In the genomic region with DNA sequence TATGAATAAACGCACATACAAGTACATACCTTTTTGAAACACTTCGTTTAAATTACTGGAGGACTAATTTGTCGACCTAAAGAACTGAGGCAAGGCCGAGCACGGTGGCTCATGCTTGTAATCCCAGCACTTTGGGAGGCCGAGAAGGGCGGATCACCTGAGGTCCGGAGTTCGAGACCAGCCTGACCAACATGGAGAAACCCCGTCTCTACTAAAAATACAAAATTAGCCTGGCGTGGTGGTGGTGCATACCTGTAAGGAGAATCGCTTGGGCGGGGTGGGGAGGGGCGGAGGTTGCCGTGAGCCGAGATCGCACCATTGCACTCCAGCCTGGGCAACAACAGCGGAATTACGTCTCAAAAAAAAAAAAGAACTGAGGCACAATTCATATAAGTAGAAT, we compare ENCODE assay signal across 8 cellular contexts. TPM values are rescaled to one million over a fixed set of nuclear protein-coding genes. Genes with fewer than 3 reads are reported as not detected.
DNase-seq lines count a peak whose midpoint lies in the region; ATAC-seq, FAIRE-seq and TF ChIP-seq lines count a peak whose summit lies in the region.
"Not testable (repeated sequence)": the region's sequence is repeated elsewhere in the genome, so short reads cannot be mapped to it uniquely, and the experiment has no call there.

No MANE protein-coding gene starts in this region.

- H3K27me3 Mint-ChIP-seq in activated T-helper 1 cell treated with anti-CD3 and anti-CD28 coated beads, Interleukin-12 subunit alpha, Interleukin-12 subunit beta, Interleukin-2, Interleukin-4 antibody, amounts not matched to agents 30 ng/mL and 10 ng/mL and 1 ng/mL, durations not matched to agents 14 hours and 24 hours and 36 hours (ENCODE audit: insufficient read depth); dendritic cell treated with granulocyte-macrophage colony-stimulating factor and Interleukin-4, amounts not matched to agents 40 ng/mL and 50 ng/mL, for 4 days: not testable (repeated sequence)

- BruUV-seq in PC-9 (replicated peaks; lab: Mats Ljungman, UMichigan), result not testable (repeated sequence)

- H3K4me3 Mint-ChIP-seq in activated T-helper 1 cell treated with anti-CD3 and anti-CD28 coated beads, Interleukin-12 subunit alpha, Interleukin-12 subunit beta, Interleukin-2, Interleukin-4 antibody, amounts not matched to agents 30 ng/mL and 10 ng/mL and 1 ng/mL, durations not matched to agents 14 hours and 24 hours and 36 hours, result peak overlapping the region; percentile 98
- H3K4me3 Mint-ChIP-seq in dendritic cell treated with granulocyte-macrophage colony-stimulating factor and Interleukin-4, amounts not matched to agents 40 ng/mL and 50 ng/mL, for 4 days, result peak overlapping the region; percentile 99

- H3K36me3 Mint-ChIP-seq in activated T-helper 1 cell treated with anti-CD3 and anti-CD28 coated beads, Interleukin-12 subunit alpha, Interleukin-12 subunit beta, Interleukin-2, Interleukin-4 antibody, amounts not matched to agents 30 ng/mL and 10 ng/mL and 1 ng/mL, durations not matched to agents 14 hours and 24 hours and 36 hours (ENCODE audit: low read depth), result peaks cover 45% of the 10 kb centered on the region
- peaks cover 70% of the 10 kb centered on the region for H3K36me3 Mint-ChIP-seq in dendritic cell treated with granulocyte-macrophage colony-stimulating factor and Interleukin-4, amounts not matched to agents 40 ng/mL and 50 ng/mL, for 4 days (ENCODE audit: low read depth)

- TF ChIP-seq POLR2A in A549 (IDR thresholded peaks at IDR 0.05; ENCODE audit: low read length), result not testable (repeated sequence)

- peaks cover 69% of the 10 kb centered on the region for H3K79me2 ChIP-seq in PC-9 (ENCODE audit: low read depth)

- intact Hi-C loops in PC-9 (cut with micrococcal nuclease; ENCODE audit: unreplicated experiment); activated T-helper 1 cell treated with anti-CD3 and anti-CD28 coated beads, Interleukin-12 subunit alpha, Interleukin-12 subunit beta, Interleukin-2, Interleukin-4 antibody, amounts not matched to agents 30 ng/mL and 10 ng/mL and 1 ng/mL, durations not matched to agents 14 hours and 24 hours and 36 hours (cut with micrococcal nuclease); dendritic cell treated with granulocyte-macrophage colony-stimulating factor and Interleukin-4, amounts not matched to agents 40 ng/mL and 50 ng/mL, for 4 days (cut with micrococcal nuclease): not testable (repeated sequence)

- H3K4me3 ChIP-seq in A549 (peak overlapping the region; percentile 78), H7 (ENCODE audit: insufficient read depth, low read depth, low read length) (peak overlapping the region; percentile 91), PC-9 (peak overlapping the region; percentile 100), right atrium auricular region (peak overlapping the region; percentile 73 to 82), muscle layer of duodenum (ENCODE audit: low read depth in 1 of 2, low read length in 2 of 2) (peak overlapping the region; percentile 90 to 96), skeletal muscle tissue (ENCODE audit: low read length in 3 of 3) (peak overlapping the region; percentile 96 to 97 (median 97))

- H3F3A ChIP-seq in PC-9 (ENCODE audit: insufficient read depth, low read depth), result peaks cover 52% of the 10 kb centered on the region

- not testable (repeated sequence) for H3K9me2 ChIP-seq in PC-9 (ENCODE audit: insufficient read depth)

- H4K20me1 ChIP-seq in PC-9 (ENCODE audit: insufficient read depth), result peaks cover 44% of the 10 kb centered on the region

- not testable (repeated sequence) for H3K9me3 Mint-ChIP-seq in activated T-helper 1 cell treated with anti-CD3 and anti-CD28 coated beads, Interleukin-12 subunit alpha, Interleukin-12 subunit beta, Interleukin-2, Interleukin-4 antibody, amounts not matched to agents 30 ng/mL and 10 ng/mL and 1 ng/mL, durations not matched to agents 14 hours and 24 hours and 36 hours; dendritic cell treated with granulocyte-macrophage colony-stimulating factor and Interleukin-4, amounts not matched to agents 40 ng/mL and 50 ng/mL, for 4 days

- H3K27ac ChIP-seq in A549, result peak overlapping the region; percentile 95 to 96
- H3K27ac ChIP-seq in PC-9, result peak overlapping the region; percentile 96
- not testable (repeated sequence) for H3K27ac ChIP-seq in right atrium auricular region; skeletal muscle tissue (ENCODE audit: low read depth, low read length)
- peak overlapping the region; percentile 99 for H3K27ac ChIP-seq in muscle layer of duodenum (ENCODE audit: low read length)

- H3K4me1 Mint-ChIP-seq in activated T-helper 1 cell treated with anti-CD3 and anti-CD28 coated beads, Interleukin-12 subunit alpha, Interleukin-12 subunit beta, Interleukin-2, Interleukin-4 antibody, amounts not matched to agents 30 ng/mL and 10 ng/mL and 1 ng/mL, durations not matched to agents 14 hours and 24 hours and 36 hours (ENCODE audit: low read depth), result peaks cover 44% of the 10 kb centered on the region
- H3K4me1 Mint-ChIP-seq in dendritic cell treated with granulocyte-macrophage colony-stimulating factor and Interleukin-4, amounts not matched to agents 40 ng/mL and 50 ng/mL, for 4 days (ENCODE audit: low read depth), result peaks cover 27% of the 10 kb centered on the region

- peak overlapping the region in 2 of 3 donors; percentile 98 to 99 for H3K9ac ChIP-seq in skeletal muscle tissue (ENCODE audit: low read depth in 1 of 3, low read length in 3 of 3)

- not testable (repeated sequence) for H3K27me3 ChIP-seq in H7 (ENCODE audit: control insufficient read depth, insufficient read depth, low read length); PC-9 (ENCODE audit: insufficient read depth, low read depth); right atrium auricular region; muscle layer of duodenum (ENCODE audit: low read depth, low read length); skeletal muscle tissue (ENCODE audit: control insufficient read depth in 3 of 3, insufficient read depth in 3 of 3, low read length in 3 of 3)

- not testable (repeated sequence) for H3K36me3 ChIP-seq in H7 (replicated peaks; ENCODE audit: control insufficient read depth, insufficient read depth, low read length); muscle layer of duodenum (ENCODE audit: control insufficient read depth in 1 of 2, insufficient read depth in 2 of 2, low read length in 2 of 2)
- H3K36me3 ChIP-seq in PC-9 (ENCODE audit: low read depth), result peaks cover 24% of the 10 kb centered on the region; the same call in 1 of the 2 replicates
- peaks cover 16% of the 10 kb centered on the region for H3K36me3 ChIP-seq in right atrium auricular region
- peaks cover 2 to 21% (median 12%) of the 10 kb centered on the region in 3 donors for H3K36me3 ChIP-seq in skeletal muscle tissue (ENCODE audit: control insufficient read depth in 3 of 3, insufficient read depth in 3 of 3, low read length in 3 of 3)

- not testable (repeated sequence) for H2AFZ ChIP-seq in PC-9

- CTCF ChIA-PET in A549 (lab: Yijun Ruan, JAX), result not testable (repeated sequence)
- CTCF ChIA-PET in PC-9 (lab: Charles Lee), result interaction anchor here (2.0 kb wide), 1 partner anchor 15 kb away, joined by 10 read pairs; no protein-coding TSS in a partner anchor

- not testable (repeated sequence) for FAIRE-seq in A549 (lab: Jason Lieb, UNC)

- not testable (repeated sequence) for H3K9me3 ChIP-seq in A549; PC-9 (ENCODE audit: insufficient read depth, low read depth); right atrium auricular region; muscle layer of duodenum (ENCODE audit: control insufficient read depth in 1 of 2, low read length in 2 of 2); skeletal muscle tissue (ENCODE audit: control insufficient read depth in 3 of 3, low read length in 3 of 3)

- peak overlapping the region; percentile 98 for H3K27ac Mint-ChIP-seq in activated T-helper 1 cell treated with anti-CD3 and anti-CD28 coated beads, Interleukin-12 subunit alpha, Interleukin-12 subunit beta, Interleukin-2, Interleukin-4 antibody, amounts not matched to agents 30 ng/mL and 10 ng/mL and 1 ng/mL, durations not matched to agents 14 hours and 24 hours and 36 hours
- peak overlapping the region; percentile 100 for H3K27ac Mint-ChIP-seq in dendritic cell treated with granulocyte-macrophage colony-stimulating factor and Interleukin-4, amounts not matched to agents 40 ng/mL and 50 ng/mL, for 4 days

- H3K4me2 ChIP-seq in A549 (peak overlapping the region; percentile 81), PC-9 (peak overlapping the region; percentile 98)

- not testable (repeated sequence) for TF ChIP-seq RAD21 in A549 (conservative IDR thresholded peaks at IDR 0.05 in 1 of 2, IDR thresholded peaks at IDR 0.05 in 1 of 2)

- DNase-seq in A549 (ENCODE audit: low read depth in 1 of 2, low spot score in 1 of 2); H7; PC-9; activated T-helper 1 cell treated with anti-CD3 and anti-CD28 coated beads, Interleukin-12 subunit alpha, Interleukin-12 subunit beta, Interleukin-2, Interleukin-4 antibody, amounts not matched to agents 30 ng/mL and 10 ng/mL and 1 ng/mL, durations not matched to agents 14 hours and 24 hours and 36 hours (ENCODE audit: low spot score); right atrium auricular region (ENCODE audit: low spot score): not testable (repeated sequence)

- POLR2A ChIA-PET in A549 (lab: Yijun Ruan, JAX), result interaction anchor here (2.3 to 3.3 kb wide), 3 partner anchors 13 to 21 kb away, joined by 13 to 46 read pairs (median 23); a partner anchor contains a TSS
- POLR2A ChIA-PET in PC-9 (lab: Charles Lee; ENCODE audit: unreplicated experiment), result not testable (repeated sequence)

- not testable (repeated sequence) for TF ChIP-seq EP300 in A549 (IDR thresholded peaks at IDR 0.05)

- TF ChIP-seq CTCF in A549 (IDR thresholded peaks at IDR 0.05); PC-9 (conservative IDR thresholded peaks at IDR 0.05); right atrium auricular region (IDR thresholded peaks at IDR 0.05): not testable (repeated sequence)

- ATAC-seq in A549, result not testable (repeated sequence)

- WGBS in A549 (ENCODE audit: missing lambda C conversion rate), result 10% methylated on average over 18 of the region's 19 CpGs

- H3K4me1 ChIP-seq in A549, result peaks cover 47% of the 10 kb centered on the region
- peaks cover 49% of the 10 kb centered on the region for H3K4me1 ChIP-seq in PC-9 (replicated peaks; ENCODE audit: insufficient read depth)
- peaks cover 0 to 41% of the 10 kb centered on the region in 2 donors for H3K4me1 ChIP-seq in right atrium auricular region
- H3K4me1 ChIP-seq in muscle layer of duodenum (ENCODE audit: control insufficient read depth in 1 of 2, insufficient read depth in 2 of 2, low read length in 2 of 2), result peaks cover 18 to 25% of the 10 kb centered on the region in 2 donors
- peaks cover 24 to 35% (median 26%) of the 10 kb centered on the region in 3 donors for H3K4me1 ChIP-seq in skeletal muscle tissue (ENCODE audit: control insufficient read depth in 3 of 3, insufficient read depth in 3 of 3, low read length in 3 of 3)

RNA-seq across cellular contexts. Expression of a gene that starts 1.2 kb away (rescaled TPM):
- polyA plus RNA-seq in A549 (2011; rRNA removed) (280 and 390 TPM in 2 replicates), A549 (2017; fragmentation: RNase III; extraction: RNeasy Plus Mini Kit Qiagen cat#74134 plus additional on column Dnase treatment) (454 to 469 TPM (median 468 TPM) in 3 replicates)
- polyA plus RNA-seq in A549 (2012; cell fraction: cytosol; rRNA removed), result 272 and 403 TPM in 2 replicates
- polyA plus RNA-seq in A549 (2012; cell fraction: nucleus; rRNA removed), result 46.2 and 69.2 TPM in 2 replicates
- 40.4 and 50.3 TPM in 2 replicates for polyA minus RNA-seq in A549 (2011; rRNA and poly(A)+ RNA removed)
- total RNA-seq in H7 (2014; rRNA removed; shearing (Covaris generic)), result 145 and 167 TPM in 2 replicates
- total RNA-seq in PC-9 (2021) (120 and 151 TPM in 2 replicates), right atrium auricular region (100 to 1,000 TPM; 133 to 301 TPM), skeletal muscle tissue (243 TPM)
- 224 and 237 TPM in 2 replicates for total RNA-seq in activated T-helper 1 cell treated with anti-CD3 and anti-CD28 coated beads, Interleukin-12 subunit alpha, Interleukin-12 subunit beta, Interleukin-2, Interleukin-4 antibody, amounts not matched to agents 30 ng/mL and 10 ng/mL and 1 ng/mL, durations not matched to agents 14 hours and 24 hours and 36 hours

RNA-seq across cellular contexts. Expression of a gene that starts 1.3 kb away (rescaled TPM):
- polyA plus RNA-seq in A549 (2011; rRNA removed) (33.0 and 35.6 TPM in 2 replicates), A549 (2017; fragmentation: RNase III; extraction: RNeasy Plus Mini Kit Qiagen cat#74134 plus additional on column Dnase treatment) (26.7 to 27.0 TPM (median 26.9 TPM) in 3 replicates)
- 15.2 and 17.9 TPM in 2 replicates for polyA plus RNA-seq in A549 (2012; cell fraction: cytosol; rRNA removed)
- polyA plus RNA-seq in A549 (2012; cell fraction: nucleus; rRNA removed), result 11.1 and 12.6 TPM in 2 replicates
- 15.6 and 18.5 TPM in 2 replicates for polyA minus RNA-seq in A549 (2011; rRNA and poly(A)+ RNA removed)
- 29.4 and 35.9 TPM in 2 replicates for total RNA-seq in H7 (2014; rRNA removed; shearing (Covaris generic))
- total RNA-seq in PC-9 (2021) (18.9 and 22.0 TPM in 2 replicates), right atrium auricular region (10 to 100 TPM; 15.4 to 22.9 TPM), skeletal muscle tissue (28.2 TPM)
- 57.5 and 58.3 TPM in 2 replicates for total RNA-seq in activated T-helper 1 cell treated with anti-CD3 and anti-CD28 coated beads, Interleukin-12 subunit alpha, Interleukin-12 subunit beta, Interleukin-2, Interleukin-4 antibody, amounts not matched to agents 30 ng/mL and 10 ng/mL and 1 ng/mL, durations not matched to agents 14 hours and 24 hours and 36 hours

RNA-seq across cellular contexts. Expression of a gene that starts 15.8 kb away (rescaled TPM):
- 10.5 and 14.1 TPM in 2 replicates for polyA plus RNA-seq in A549 (2011; rRNA removed)
- polyA plus RNA-seq in A549 (2012; cell fraction: cytosol; rRNA removed), result 10.3 and 10.5 TPM in 2 replicates
- 9.0 and 13.2 TPM in 2 replicates for polyA plus RNA-seq in A549 (2012; cell fraction: nucleus; rRNA removed)
- 10.8 to 12.1 TPM (median 11.9 TPM) in 3 replicates for polyA plus RNA-seq in A549 (2017; fragmentation: RNase III; extraction: RNeasy Plus Mini Kit Qiagen cat#74134 plus additional on column Dnase treatment)
- polyA minus RNA-seq in A549 (2011; rRNA and poly(A)+ RNA removed), result 2.0 and 2.1 TPM in 2 replicates
- total RNA-seq in H7 (2014; rRNA removed; shearing (Covaris generic)), result 28.2 and 28.9 TPM in 2 replicates
- total RNA-seq in PC-9 (2021), result 8.2 and 9.5 TPM in 2 replicates
- total RNA-seq in activated T-helper 1 cell treated with anti-CD3 and anti-CD28 coated beads, Interleukin-12 subunit alpha, Interleukin-12 subunit beta, Interleukin-2, Interleukin-4 antibody, amounts not matched to agents 30 ng/mL and 10 ng/mL and 1 ng/mL, durations not matched to agents 14 hours and 24 hours and 36 hours, result 12.8 and 12.9 TPM in 2 replicates
- total RNA-seq in right atrium auricular region, result 1 to 10 TPM; 6.3 to 8.9 TPM
- 5.7 TPM for total RNA-seq in skeletal muscle tissue

RNA-seq across cellular contexts. Expression of a gene that starts 20.5 kb away (rescaled TPM):
- 34.6 and 50.7 TPM in 2 replicates for polyA plus RNA-seq in A549 (2011; rRNA removed)
- polyA plus RNA-seq in A549 (2012; cell fraction: cytosol; rRNA removed), result 40.2 and 40.9 TPM in 2 replicates
- 13.3 and 15.5 TPM in 2 replicates for polyA plus RNA-seq in A549 (2012; cell fraction: nucleus; rRNA removed)
- polyA plus RNA-seq in A549 (2017; fragmentation: RNase III; extraction: RNeasy Plus Mini Kit Qiagen cat#74134 plus additional on column Dnase treatment), result 48.4 to 53.5 TPM (median 52.8 TPM) in 3 replicates
- polyA minus RNA-seq in A549 (2011; rRNA and poly(A)+ RNA removed), result 7.0 and 9.7 TPM in 2 replicates
- 40.2 and 47.9 TPM in 2 replicates for total RNA-seq in H7 (2014; rRNA removed; shearing (Covaris generic))
- 16.1 and 19.0 TPM in 2 replicates for total RNA-seq in PC-9 (2021)
- total RNA-seq in activated T-helper 1 cell treated with anti-CD3 and anti-CD28 coated beads, Interleukin-12 subunit alpha, Interleukin-12 subunit beta, Interleukin-2, Interleukin-4 antibody, amounts not matched to agents 30 ng/mL and 10 ng/mL and 1 ng/mL, durations not matched to agents 14 hours and 24 hours and 36 hours, result 45.1 and 46.7 TPM in 2 replicates
- 1 to 10 TPM; 3.6 to 3.8 TPM for total RNA-seq in right atrium auricular region
- total RNA-seq in skeletal muscle tissue, result 8.4 TPM

RNA-seq across cellular contexts. Expression of a gene that starts 33.1 kb away (rescaled TPM):
- polyA plus RNA-seq in A549 (2011; rRNA removed) (3,909 and 5,167 TPM in 2 replicates), A549 (2017; fragmentation: RNase III; extraction: RNeasy Plus Mini Kit Qiagen cat#74134 plus additional on column Dnase treatment) (3,539 to 3,858 TPM (median 3,692 TPM) in 3 replicates)
- 10,276 and 13,870 TPM in 2 replicates for polyA plus RNA-seq in A549 (2012; cell fraction: cytosol; rRNA removed)
- polyA plus RNA-seq in A549 (2012; cell fraction: nucleus; rRNA removed), result 7,114 and 8,546 TPM in 2 replicates
- 1,093 and 1,224 TPM in 2 replicates for polyA minus RNA-seq in A549 (2011; rRNA and poly(A)+ RNA removed)
- 4,430 and 8,199 TPM in 2 replicates for total RNA-seq in H7 (2014; rRNA removed; shearing (Covaris generic))
- total RNA-seq in PC-9 (2021) (1,018 and 1,294 TPM in 2 replicates), right atrium auricular region (1,000 to 10,000 TPM; 1,499 to 8,459 TPM), skeletal muscle tissue (2,999 TPM)
- total RNA-seq in activated T-helper 1 cell treated with anti-CD3 and anti-CD28 coated beads, Interleukin-12 subunit alpha, Interleukin-12 subunit beta, Interleukin-2, Interleukin-4 antibody, amounts not matched to agents 30 ng/mL and 10 ng/mL and 1 ng/mL, durations not matched to agents 14 hours and 24 hours and 36 hours, result 1,860 and 1,913 TPM in 2 replicates
